In genomic region chr1:60535713-60536112, GRCh38 we compare ENCODE assay signal across 19 cellular contexts.
"Had no signal": no experiment of that assay in that cellular context is flagged by ENCODE, and none has a peak within 500 bp of the region (broad histone marks: within the 10 kb centered on the region; RNA-seq: fewer than 3 reads in every experiment).

No MANE protein-coding gene starts in this region.

- H3K27me3 ChIP-seq: heart left ventricle, spleen, tibial artery, upper lobe of left lung, uterus had no signal

- ATAC-seq: heart left ventricle; left cardiac atrium; lower lobe of right lung; natural killer cell; sciatic nerve; stimulated activated memory B cell treated with anti-CD40 and anti-IgM and Interleukin-4, amounts not matched to agents 10 μg/mL and 1 μg/mL and 100 μg/mL, for 72 hours had no signal

- FAIRE-seq: keratinocyte had no signal

- DNase-seq: dermis blood vessel endothelial cell; foreskin melanocyte; heart left ventricle; immature natural killer cell; left cardiac atrium; left ventricle myocardium inferior; lower lobe of right lung; natural killer cell; posterior cingulate gyrus; spleen; stimulated activated CD4-positive, alpha-beta T cell treated with anti-CD3 and anti-CD28 coated beads, Interleukin-15, amount 100 ng/mL, for 24 hours; stimulated activated CD4-positive, alpha-beta T cell treated with anti-CD3 and anti-CD28 coated beads, Interleukin-1b, Interleukin-23, amount 100 ng/mL, for 48 hours; stimulated activated CD4-positive, alpha-beta T cell treated with anti-CD3 and anti-CD28 coated beads, Interleukin-4, amount 100 ng/mL, for 24 hours; tibial artery; upper lobe of left lung; uterus had no signal

- H3K4me1 ChIP-seq: heart left ventricle, left ventricle myocardium inferior, lower lobe of right lung, tibial artery, upper lobe of left lung, uterus had no signal

- H3K27ac ChIP-seq: heart left ventricle, left ventricle myocardium inferior, lower lobe of right lung, spleen, tibial artery, upper lobe of left lung, uterus had no signal

- H3K36me3 ChIP-seq: heart left ventricle, left ventricle myocardium inferior, lower lobe of right lung, spleen, tibial artery, upper lobe of left lung, uterus had no signal

- H3K4me3 ChIP-seq: heart left ventricle, left ventricle myocardium inferior, lower lobe of right lung, spleen, tibial artery, upper lobe of left lung, uterus had no signal

- H3K9me3 ChIP-seq: uterus had no signal
